8 cellular contexts compared by ENCODE assay signal in the genomic region with DNA sequence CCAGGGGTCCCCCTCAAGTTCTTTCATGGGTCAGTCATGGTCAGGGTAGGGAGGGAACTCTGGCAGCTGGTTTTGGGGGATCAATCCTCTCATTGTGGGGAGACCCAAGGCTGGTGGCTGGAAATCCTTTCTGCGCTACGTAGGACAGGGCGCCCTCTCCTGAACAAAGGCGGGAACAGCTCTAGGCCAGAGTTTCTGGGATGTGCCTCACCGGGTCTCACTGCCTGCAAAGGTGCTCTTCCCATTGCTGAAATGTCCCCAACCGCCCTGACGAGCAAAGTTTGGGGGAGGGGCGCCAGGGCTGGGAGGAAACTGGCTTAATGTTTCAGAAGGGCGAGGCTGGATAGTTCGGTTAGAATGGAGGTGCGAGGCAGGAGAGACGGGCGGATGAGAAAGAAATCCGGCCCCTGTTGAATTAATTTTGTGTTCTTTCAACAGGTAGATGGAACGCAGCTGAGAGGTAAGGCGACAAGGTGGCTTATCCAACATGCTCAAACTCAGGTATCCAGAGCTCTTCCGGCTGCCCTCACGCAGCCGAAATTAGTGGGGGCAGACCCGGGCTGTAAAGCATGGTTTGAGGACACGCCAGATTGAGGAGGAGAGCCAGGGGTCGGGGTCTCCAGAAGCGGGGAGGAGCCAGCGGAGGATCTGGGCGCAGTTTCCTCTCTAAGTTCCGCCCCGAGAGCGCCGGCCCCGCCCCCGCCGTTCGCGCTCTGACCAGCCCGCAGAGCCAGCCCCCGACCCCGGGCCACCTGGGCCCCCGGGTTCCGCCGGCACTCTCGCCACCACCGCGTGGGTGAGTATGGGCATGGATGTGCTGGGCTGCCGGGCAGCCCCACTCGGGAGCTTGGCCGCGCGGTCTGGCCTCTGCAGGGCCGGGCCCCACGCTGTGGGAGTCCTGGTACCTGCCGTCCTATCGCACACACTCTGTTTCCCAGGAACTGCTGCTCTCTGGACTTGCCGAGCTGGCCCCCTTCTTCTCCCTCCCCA. TPM values are rescaled to one million over a fixed set of nuclear protein-coding genes. Genes with fewer than 3 reads are reported as not detected.
DNase-seq lines count a peak whose midpoint lies in the region; ATAC-seq and TF ChIP-seq lines count a peak whose summit lies in the region.

A gene (plus strand): TSS at position 705 of the 990 bp plus-strand sequence. CDS start 2,700 bp downstream, outside the sequence.

- no peaks in the 10 kb centered on the region for H3K27me3 ChIP-seq in kidney epithelial cell (ENCODE audit: control insufficient read depth, insufficient read depth, low read length)

- H3K4me1 Mint-ChIP-seq in chondrocyte (ENCODE audit: low read depth) = peaks cover 18% of the 10 kb centered on the region

- no peaks in the 10 kb centered on the region for H3K9me3 Mint-ChIP-seq in chondrocyte (ENCODE audit: low read depth)

- TF ChIP-seq CTCF in GM12874 (IDR thresholded peaks at IDR 0.05; ENCODE audit: insufficient read depth, low read depth, low read length) (peak; percentile 80), WI38 (IDR thresholded peaks at IDR 0.05; ENCODE audit: low read depth, low read length) (peak; percentile 83), chondrocyte (IDR thresholded peaks at IDR 0.05) (peak; percentile 82), kidney epithelial cell (IDR thresholded peaks at IDR 0.05; ENCODE audit: insufficient read depth, low read length, poor library complexity, severe bottlenecking) (peak; percentile 82)

- H3K27me3 Mint-ChIP-seq in chondrocyte (ENCODE audit: low read depth) = no peaks in the 10 kb centered on the region

- H3K4me3 ChIP-seq in WI38 (ENCODE audit: low read depth, low read length) = peak within 1 kb of the TSS; percentile 79
- peak within 1 kb of the TSS; percentile 65 for H3K4me3 ChIP-seq in kidney epithelial cell (ENCODE audit: low read depth, low read length)

- peak; percentile 30 to 52 for DNase-seq in NCI-H1930 (lab: John Stamatoyannopoulos, UW)
- no peak for DNase-seq in chondrocyte (ENCODE audit: low spot score)
- DNase-seq in kidney epithelial cell (ENCODE audit: low read depth) = no peak
- DNase-seq in stimulated activated CD4-positive, alpha-beta T cell treated with anti-CD3 and anti-CD28 coated beads, Interleukin-1b, Interleukin-23, amount 100 ng/mL, for 48 hours = peak; percentile 60

- H3K36me3 ChIP-seq in kidney epithelial cell (ENCODE audit: control insufficient read depth, insufficient read depth, low read length) = no peaks in the 10 kb centered on the region

- ATAC-seq in HG02678 (IDR thresholded peaks at IDR 0.05; ENCODE audit: unreplicated experiment) = peak; percentile 81
- no peak for ATAC-seq in GM18517 (IDR thresholded peaks at IDR 0.05; ENCODE audit: unreplicated experiment)

- H3K27ac Mint-ChIP-seq in chondrocyte (ENCODE audit: unreplicated experiment) = peak within 1 kb of the TSS; percentile 75

- no peaks in the 10 kb centered on the region for H3K36me3 Mint-ChIP-seq in chondrocyte (ENCODE audit: low read depth)

- H3K4me3 Mint-ChIP-seq in chondrocyte (ENCODE audit: unreplicated experiment) = peak within 1 kb of the TSS; percentile 96

RNA-seq across cellular contexts. Expression of the gene that starts here (rescaled TPM):
- total RNA-seq in chondrocyte = 12.7 to 15.8 TPM (median 14.4 TPM) in 3 replicates
- total RNA-seq in kidney epithelial cell = 20.3 and 20.6 TPM in 2 replicates

Comparison
In these comparisons a context has a peak if more than half of its experiments do, and no peak if none do; other contexts are left out.
1. DNase-seq: peak in NCI-H1930 (2 of 2) and stimulated activated CD4-positive, alpha-beta T cell treated with anti-CD3 and anti-CD28 coated beads, Interleukin-1b, Interleukin-23, amount 100 ng/mL, for 48 hours (single experiment); none in chondrocyte (single experiment) and kidney epithelial cell (single experiment).
2. Peak in every context shown above with its lines, with median percentiles within 50 percentile points of each other: CTCF ChIP-seq.